ENCODE assay signal across 3 cellular contexts in genomic region chr17:53106886-53107285, GRCh38.
"Had no signal": no experiment of that assay in that cellular context is flagged by ENCODE, and none has a peak within 500 bp of the region (broad histone marks: within the 10 kb centered on the region; RNA-seq: fewer than 3 reads in every experiment).

No MANE protein-coding gene starts in this region.

- DNase-seq: GDM1, GF-D8 had no signal

- H3K4me3 ChIP-seq: GM12878 had no signal

- ATAC-seq: GM12878 had no signal
